Comparison of ENCODE assay signal across 11 cellular contexts in genomic region chr16:56743840-56744239, GRCh38. TPM values are rescaled to one million over a fixed set of nuclear protein-coding genes. Genes with fewer than 3 reads are reported as not detected.
DNase-seq lines count a peak whose midpoint lies in the region; ATAC-seq, FAIRE-seq and TF ChIP-seq lines count a peak whose summit lies in the region.
"Had no signal": no experiment of that assay in that cellular context is flagged by ENCODE, and none has a peak within 500 bp of the region (broad histone marks: within the 10 kb centered on the region; RNA-seq: fewer than 3 reads in every experiment).

No MANE protein-coding gene starts in this region.

- no TSS peak for BruUV-seq in HepG2 (replicated peaks; lab: Mats Ljungman, UMichigan)

- H3K9me3 ChIP-seq in HepG2 (ENCODE audit: low read length), result no peaks in the 10 kb centered on the region
- H3K9me3 ChIP-seq: gastroesophageal sphincter had no signal

- no peaks in the 10 kb centered on the region for H3K27me3 ChIP-seq in HepG2 (ENCODE audit: control insufficient read depth in 1 of 2, insufficient read depth in 2 of 2, low read length in 2 of 2)
- H3K27me3 ChIP-seq: gastroesophageal sphincter had no signal

- H3K79me2 ChIP-seq in HepG2 (ENCODE audit: insufficient read depth, low read length), result peaks cover 42% of the 10 kb centered on the region

- ATAC-seq in HepG2, result peak; percentile 29
- no peak for ATAC-seq in GM19395 (IDR thresholded peaks at IDR 0.05; ENCODE audit: unreplicated experiment)
- ATAC-seq: gastroesophageal sphincter had no signal

- CTCF ChIA-PET in HepG2 (lab: Yijun Ruan, JAX; ENCODE audit: low intra/inter-chr PET ratio, low total read pairs), result no interaction called here

- intact Hi-C loops in HepG2 (cut with micrococcal nuclease; ENCODE audit: unreplicated experiment), result loop anchor here (1.0 kb wide), 1 partner anchor 14 kb away; the partner anchor contains the start of gene NUP93

- no peak overlapping the region for H2AFZ ChIP-seq in HepG2 (ENCODE audit: low read length)

- DNase-seq in AG20443 (ENCODE audit: low spot score) (peak; percentile 82), NCI-H460 (ENCODE audit: extremely low read depth, low read depth) (peak; percentile 18), fibroblast of gingiva (ENCODE audit: low read depth) (peak; percentile 73), HepG2 (ENCODE audit: low spot score) (no peak), COLO829 (ENCODE audit: low spot score) (no peak), 8988T (no peak)
- DNase-seq in effector CD8-positive, alpha-beta T cell (lab: John Stamatoyannopoulos, UW), result no peak
- DNase-seq: activated CD4-positive, alpha-beta memory T cell treated with anti-CD3 and anti-CD28 coated beads, Interleukin-2, amount 10 ng/mL, durations not matched to agents 7 days and 5 days; nephron progenitor cell had no signal

- H3K4me3 ChIP-seq in HepG2 (replicated peaks in 1 of 3; ENCODE audit: insufficient read depth in 1 of 3, low read depth in 2 of 3, low read length in 3 of 3), result no peak overlapping the region
- H3K4me3 ChIP-seq: gastroesophageal sphincter had no signal

- H3K36me3 ChIP-seq in HepG2 (replicated peaks in 1 of 2; ENCODE audit: control insufficient read depth in 1 of 2, insufficient read depth in 2 of 2, low read length in 2 of 2), result peaks cover 5 to 9% of the 10 kb centered on the region in 2 experiments; a peak in 4 of 5 replicates

- H3K4me1 ChIP-seq in HepG2 (ENCODE audit: insufficient read depth, low read length), result peaks cover 48% of the 10 kb centered on the region

- no peak overlapping the region for H3K4me2 ChIP-seq in HepG2 (ENCODE audit: low read depth, low read length)

- peaks cover 8% of the 10 kb centered on the region; the same call in 1 of the 2 replicates for H4K20me1 ChIP-seq in HepG2 (ENCODE audit: insufficient read depth, low read length)

- no peak for TF ChIP-seq RAD21 in HepG2 (CRISPR knock-in tag; IDR thresholded peaks at IDR 0.05)

- TF ChIP-seq POLR2A in HepG2 (IDR thresholded peaks at IDR 0.05; ENCODE audit: insufficient read depth in 1 of 2, low read depth in 2 of 2, low read length in 2 of 2), result no peak

- POLR2A ChIA-PET in HepG2 (lab: Yijun Ruan, JAX), result interaction anchor here (1.6 kb wide), 1 partner anchor 188 kb away, joined by 3 read pairs; the partner anchor contains the start of gene HERPUD1

- in situ Hi-C loops in HepG2 (cut with HindIII; ENCODE audit: extremely low pct_ligation_motif_present, low pct_unique_long_range_greater_than_20kb), result no loop called here

- 96% methylated on average over 4 of the region's 4 CpGs for WGBS in HepG2 (ENCODE audit: low lambda C conversion rate)

- no peak overlapping the region for H3K9ac ChIP-seq in HepG2 (ENCODE audit: insufficient read depth, low read depth, low read length)

- TF ChIP-seq CTCF in HepG2 (CRISPR knock-in tag; IDR thresholded peaks at IDR 0.05), result no peak

- FAIRE-seq in HepG2 (lab: Jason Lieb, UNC), result no peak

- no peak overlapping the region for H3K27ac ChIP-seq in HepG2 (ENCODE audit: extremely low read length, insufficient read depth, low read length)

- TF ChIP-seq EP300 in HepG2 (IDR thresholded peaks at IDR 0.05; ENCODE audit: low read depth in 2 of 2, low read length in 2 of 2) (no peak), HepG2 (CRISPR knock-in tag; IDR thresholded peaks at IDR 0.05; ENCODE audit: borderline replicate concordance) (no peak)

TF ChIP-seq in HepG2, 621 proteins besides CTCF, POLR2A, EP300 and RAD21:
- TF ChIP-seq MBNL3 (CRISPR knock-in tag; conservative IDR thresholded peaks at IDR 0.05) (no peak), MYNN (CRISPR knock-in tag; IDR thresholded peaks at IDR 0.05; ENCODE audit: low read depth) (no peak), MEIS1 (CRISPR knock-in tag; IDR thresholded peaks at IDR 0.05; ENCODE audit: borderline replicate concordance) (0 out of 2 replicates have a peak, but pooled peaks have one; percentile 27), ZNF709 (CRISPR knock-in tag; IDR thresholded peaks at IDR 0.05) (no peak), WIZ (CRISPR knock-in tag; IDR thresholded peaks at IDR 0.05) (no peak), SMYD3 (CRISPR knock-in tag; IDR thresholded peaks at IDR 0.05) (no peak), ZFY (CRISPR knock-in tag; IDR thresholded peaks at IDR 0.05) (no peak), SCMH1 (CRISPR knock-in tag; IDR thresholded peaks at IDR 0.05; ENCODE audit: borderline replicate concordance) (no peak), LCORL (IDR thresholded peaks at IDR 0.05) (no peak), LCORL (CRISPR knock-in tag; IDR thresholded peaks at IDR 0.05) (no peak)
TF ChIP-seq in HepG2: peak in this region for 1.

RNA-seq across cellular contexts. Expression of gene NUP93, which starts 13.9 kb away (rescaled TPM):
- total RNA-seq in NCI-H460 (2014; rRNA removed; shearing (Covaris generic)), result 78.1 and 87.7 TPM in 2 replicates
- 121 and 165 TPM in 2 replicates for polyA plus RNA-seq in NCI-H460 (2014; cell fraction: nucleus; rRNA removed)
- total RNA-seq in HepG2 (2016; rRNA removed; fragmentation: Illumina TruSeq; extraction: Trizol), result 140 and 192 TPM in 2 replicates
- 26.3 and 31.0 TPM in 2 replicates for total RNA-seq in HepG2 (2016; cell fraction: cytosol; rRNA removed; fragmentation: Illumina TruSeq; extraction: Trizol; ENCODE audit: low read depth)
- total RNA-seq in HepG2 (2016; cell fraction: insoluble cytoplasmic fraction; rRNA removed; fragmentation: Illumina TruSeq; extraction: Trizol), result 144 and 197 TPM in 2 replicates
- 41.3 and 54.1 TPM in 2 replicates for total RNA-seq in HepG2 (2016; cell fraction: membrane; rRNA removed; fragmentation: Illumina TruSeq; extraction: Trizol)
- 83.7 and 88.0 TPM in 2 replicates for total RNA-seq in HepG2 (2016; cell fraction: nucleus; rRNA removed; fragmentation: Illumina TruSeq; extraction: Trizol)
- polyA plus RNA-seq in HepG2 (2011; rRNA removed), result 50.1 and 58.5 TPM in 2 replicates
- polyA plus RNA-seq in HepG2 (2011; cell fraction: cytosol; rRNA removed), result 39.7 and 48.2 TPM in 2 replicates
- polyA plus RNA-seq in HepG2 (2011; cell fraction: nucleus; rRNA removed), result 68.9 and 73.2 TPM in 2 replicates
- polyA plus RNA-seq in HepG2 (2012), result 61.3 and 62.5 TPM in 2 replicates
- polyA plus RNA-seq in HepG2 (2016; cell fraction: cytosol; fragmentation: Illumina TruSeq; extraction: Trizol; ENCODE audit: low read depth), result 13.7 and 15.4 TPM in 2 replicates
- polyA plus RNA-seq in HepG2 (2016; cell fraction: insoluble cytoplasmic fraction; fragmentation: Illumina TruSeq; extraction: Trizol; ENCODE audit: low read depth), result 127 and 140 TPM in 2 replicates
- polyA plus RNA-seq in HepG2 (2016; cell fraction: membrane; fragmentation: Illumina TruSeq; extraction: Trizol; ENCODE audit: low read depth), result 22.4 and 22.7 TPM in 2 replicates
- polyA plus RNA-seq in HepG2 (2016; cell fraction: nucleus; fragmentation: Illumina TruSeq; extraction: Trizol; ENCODE audit: insufficient read depth, low read depth), result 109 and 116 TPM in 2 replicates
- polyA minus RNA-seq in HepG2 (2011; rRNA and poly(A)+ RNA removed; ENCODE audit: low replicate concordance), result 130 and 202 TPM in 2 replicates
- 51.7 and 53.7 TPM in 2 replicates for polyA minus RNA-seq in HepG2 (2011; cell fraction: cytosol; rRNA and poly(A)+ RNA removed)
- polyA minus RNA-seq in HepG2 (2011; cell fraction: nucleus; rRNA and poly(A)+ RNA removed), result 49.1 and 65.1 TPM in 2 replicates

Comparison
In these comparisons a context has a peak if more than half of its experiments do, and no peak if none do; other contexts are left out.
1. DNase-seq: peak in AG20443 (single experiment), NCI-H460 (single experiment) and fibroblast of gingiva (single experiment); none in HepG2 (single experiment), COLO829 (single experiment), effector CD8-positive, alpha-beta T cell (single experiment) and 8988T (single experiment).